9 cellular contexts compared by ENCODE assay signal in genomic region chr14:24279301-24280186, GRCh38. TPM values are rescaled to one million over a fixed set of nuclear protein-coding genes. Genes with fewer than 3 reads are reported as not detected.
DNase-seq lines count a peak whose midpoint lies in the region; ATAC-seq, FAIRE-seq and TF ChIP-seq lines count a peak whose summit lies in the region.
"Had no signal": no experiment of that assay in that cellular context is flagged by ENCODE, and none has a peak within 500 bp of the region (broad histone marks: within the 10 kb centered on the region; RNA-seq: fewer than 3 reads in every experiment).

No MANE protein-coding gene starts in this region.

- H3K4me3 ChIP-seq in bronchial epithelial cell (ENCODE audit: low read depth, low read length) = no peak overlapping the region

- TF ChIP-seq CTCF in RWPE1 (conservative IDR thresholded peaks at IDR 0.05; ENCODE audit: low read depth) = no peak
- TF ChIP-seq CTCF in bronchial epithelial cell (IDR thresholded peaks at IDR 0.05; ENCODE audit: insufficient read depth, low read length, severe bottlenecking) = peak; percentile 48

- no peak for DNase-seq in GM12892 (ENCODE audit: insufficient read length)
- DNase-seq in RWPE1 (ENCODE audit: low spot score) = no peak
- DNase-seq in bronchial epithelial cell (ENCODE audit: low read depth) = peak; percentile 62
- DNase-seq in nucleus accumbens (lab: John Stamatoyannopoulos, UW) = peak in 39 of 56 donors; percentile 8 to 60 (median 28)
- no peak for DNase-seq in dedifferentiated amniotic fluid mesenchymal stem cell (ENCODE audit: extremely low spot score)
- no peak for DNase-seq in COLO829 (ENCODE audit: low spot score)

- CTCF ChIA-PET in RWPE1 (lab: Yijun Ruan, JAX) = interaction anchor here (0.6 to 3.6 kb wide), 4 partner anchors 11 to 38 kb away, joined by 3 to 15 read pairs (median 4); partner anchors contain the start of genes LTB4R2 and TINF2

- no peaks in the 10 kb centered on the region for H3K27me3 ChIP-seq in bronchial epithelial cell (ENCODE audit: control insufficient read depth, insufficient read depth, low read length)

- no peaks in the 10 kb centered on the region for H3K36me3 ChIP-seq in bronchial epithelial cell (ENCODE audit: control insufficient read depth, insufficient read depth, low read length)

- POLR2A ChIA-PET in RWPE1 (lab: Yijun Ruan, JAX; ENCODE audit: low non-redundant PET) = interaction anchor here (0.7 kb wide), 1 partner anchor 9 kb away, joined by 3 read pairs; no protein-coding TSS in a partner anchor

- peak; percentile 44 for FAIRE-seq in GM12892 (lab: Jason Lieb, UNC)
- no peak for FAIRE-seq in bronchial epithelial cell (lab: Jason Lieb, UNC)

- H3K27ac ChIP-seq in RWPE1 = peak overlapping the region; percentile 21
- H3K27ac ChIP-seq: parathyroid adenoma had no signal

- peak; percentile 80 for ATAC-seq in HG02610 (IDR thresholded peaks at IDR 0.05; ENCODE audit: unreplicated experiment)
- ATAC-seq in HG02970 (IDR thresholded peaks at IDR 0.05; ENCODE audit: low FRiP score, unreplicated experiment) = no peak

- no peak for TF ChIP-seq POLR2A in GM12892 (IDR thresholded peaks at IDR 0.05; ENCODE audit: low read depth, low read length)

RNA-seq across cellular contexts. Expression of gene RABGGTA, which starts 8.1 kb away (rescaled TPM):
- polyA plus RNA-seq in GM12892 (2012; ENCODE audit: missing spikeins) = 30.7 TPM
- 32.6 and 58.9 TPM in 2 replicates for total RNA-seq in bronchial epithelial cell

RNA-seq across cellular contexts. Expression of gene TGM1, which starts 16.6 kb away (rescaled TPM):
- 1.4 TPM for polyA plus RNA-seq in GM12892 (2012; ENCODE audit: missing spikeins)
- total RNA-seq in bronchial epithelial cell = 88.7 and 382 TPM in 2 replicates

RNA-seq across cellular contexts. Expression of gene DHRS1, which starts 20.0 kb away (rescaled TPM):
- 18.3 TPM for polyA plus RNA-seq in GM12892 (2012; ENCODE audit: missing spikeins)
- 16.6 and 39.6 TPM in 2 replicates for total RNA-seq in bronchial epithelial cell

RNA-seq across cellular contexts. Expression of gene NOP9, which starts 20.1 kb away (rescaled TPM):
- polyA plus RNA-seq in GM12892 (2012; ENCODE audit: missing spikeins) = 14.0 TPM
- total RNA-seq in bronchial epithelial cell = 23.2 and 26.1 TPM in 2 replicates

RNA-seq across cellular contexts. Expression of gene CIDEB, which starts 28.2 kb away (rescaled TPM):
- polyA plus RNA-seq in GM12892 (2012; ENCODE audit: missing spikeins) = 6.1 TPM
- total RNA-seq in bronchial epithelial cell = 1.2 and 3.9 TPM in 2 replicates

Comparison
In these comparisons a context has a peak if more than half of its experiments do, and no peak if none do; other contexts are left out.
1. DNase-seq: peak in bronchial epithelial cell (single experiment) and nucleus accumbens (39 of 56); none in GM12892 (single experiment), RWPE1 (single experiment), dedifferentiated amniotic fluid mesenchymal stem cell (single experiment) and COLO829 (single experiment).